ENCODE assay signal across 22 cellular contexts in the genomic region with DNA sequence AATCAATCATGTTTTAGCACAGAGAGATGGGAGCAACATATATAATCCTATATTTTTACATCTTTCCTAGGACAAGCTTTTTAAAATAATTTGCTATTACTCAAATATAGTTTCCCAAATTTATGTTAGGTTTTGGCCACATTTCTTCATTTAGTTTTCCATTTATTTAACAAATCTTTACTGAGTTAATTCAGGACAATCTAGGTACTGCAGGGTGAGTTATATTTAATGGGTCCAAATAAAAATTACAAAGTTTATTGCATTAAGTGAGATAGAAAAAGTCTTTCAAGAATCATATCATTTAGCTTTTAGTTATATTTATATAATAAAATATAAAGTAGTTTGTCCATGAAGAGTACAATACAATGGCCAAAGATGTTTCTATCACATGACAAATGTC.
DNase-seq lines count a peak whose midpoint lies in the region; ATAC-seq and TF ChIP-seq lines count a peak whose summit lies in the region.
"Had no signal": no experiment of that assay in that cellular context is flagged by ENCODE, and none has a peak within 500 bp of the region (broad histone marks: within the 10 kb centered on the region; RNA-seq: fewer than 3 reads in every experiment).

No MANE protein-coding gene starts in this region.

- H3K4me3 Mint-ChIP-seq in chondrocyte (ENCODE audit: unreplicated experiment) = no peak overlapping the region
- H3K4me3 Mint-ChIP-seq in mesothelial cell of epicardium = no peak overlapping the region
- no peak overlapping the region for H3K4me3 Mint-ChIP-seq in type B pancreatic cell
- H3K4me3 Mint-ChIP-seq in HFFc6 = no peak overlapping the region
- H3K4me3 Mint-ChIP-seq: CD14-positive monocyte; CD4-positive, alpha-beta T cell; CD8-positive, alpha-beta memory T cell had no signal

- H3K4me3 ChIP-seq in fibroblast of the aortic adventitia (ENCODE audit: low read depth, low read length) = no peak overlapping the region
- H3K4me3 ChIP-seq: A549; BLaER1 treated with 17β-estradiol and CSF1 and Interleukin-3, amounts not matched to agents 10 nM and 100 nM; GM12878; HAP-1 had no signal

- no peaks in the 10 kb centered on the region for H3K36me3 Mint-ChIP-seq in chondrocyte (ENCODE audit: low read depth)
- no peaks in the 10 kb centered on the region for H3K36me3 Mint-ChIP-seq in mesothelial cell of epicardium
- H3K36me3 Mint-ChIP-seq in type B pancreatic cell = no peaks in the 10 kb centered on the region
- 0 out of 2 replicates have a peak, but pooled peaks cover 4% of the 10 kb centered on the region for H3K36me3 Mint-ChIP-seq in HFFc6 (ENCODE audit: low read depth)
- H3K36me3 Mint-ChIP-seq in activated naive CD4-positive, alpha-beta T cell treated with anti-CD3 and anti-CD28 coated beads, Interleukin-2, amount 50 U/mL, for 72 hours = no peaks in the 10 kb centered on the region
- H3K36me3 Mint-ChIP-seq: CD14-positive monocyte; CD8-positive, alpha-beta memory T cell had no signal

- H3K9me3 Mint-ChIP-seq in chondrocyte (ENCODE audit: low read depth) = no peaks in the 10 kb centered on the region
- H3K9me3 Mint-ChIP-seq in mesothelial cell of epicardium = peaks cover 4% of the 10 kb centered on the region
- peaks cover 4% of the 10 kb centered on the region for H3K9me3 Mint-ChIP-seq in type B pancreatic cell
- H3K9me3 Mint-ChIP-seq in HFFc6 = peaks cover 22% of the 10 kb centered on the region
- peaks cover 19 to 20% of the 10 kb centered on the region in 2 donors for H3K9me3 Mint-ChIP-seq in activated naive CD4-positive, alpha-beta T cell treated with anti-CD3 and anti-CD28 coated beads, Interleukin-2, amount 50 U/mL, for 72 hours

- DNase-seq in chondrocyte (ENCODE audit: low spot score) = no peak
- DNase-seq in fibroblast of the aortic adventitia (ENCODE audit: low read depth) = no peak
- DNase-seq in mesothelial cell of epicardium (ENCODE audit: low spot score in 2 of 2, unreplicated experiment in 2 of 2) = no peak
- DNase-seq in type B pancreatic cell (ENCODE audit: extremely low spot score, unreplicated experiment) = no peak
- no peak for DNase-seq in SHP77 (lab: John Stamatoyannopoulos, UW)
- no peak for DNase-seq in HFFc6
- DNase-seq in activated naive CD4-positive, alpha-beta T cell treated with anti-CD3 and anti-CD28 coated beads, Interleukin-2, amount 50 U/mL, for 72 hours (ENCODE audit: low spot score in 2 of 2) = no peak
- DNase-seq: 8988T; ACHN; AML-193; BE2C; CD4-positive, alpha-beta T cell; CD8-positive, alpha-beta memory T cell; DMS 273 treated with DMSO at 0.1 percent for 48 hours; DMS79; GDM1; GOT3 had no signal

- H3K4me1 Mint-ChIP-seq in chondrocyte (ENCODE audit: low read depth) = no peaks in the 10 kb centered on the region
- no peaks in the 10 kb centered on the region for H3K4me1 Mint-ChIP-seq in mesothelial cell of epicardium
- H3K4me1 Mint-ChIP-seq in type B pancreatic cell (ENCODE audit: unreplicated experiment) = no peaks in the 10 kb centered on the region
- no peaks in the 10 kb centered on the region for H3K4me1 Mint-ChIP-seq in HFFc6 (ENCODE audit: low read depth)
- H3K4me1 Mint-ChIP-seq: CD14-positive monocyte; CD8-positive, alpha-beta memory T cell had no signal

- no peak for ATAC-seq in activated naive CD4-positive, alpha-beta T cell treated with anti-CD3 and anti-CD28 coated beads, Interleukin-2, amount 50 U/mL, for 72 hours
- ATAC-seq: A549, GM12878 had no signal

- no peak overlapping the region for H3K27ac Mint-ChIP-seq in chondrocyte (ENCODE audit: unreplicated experiment)
- H3K27ac Mint-ChIP-seq in mesothelial cell of epicardium = no peak overlapping the region
- no peak overlapping the region for H3K27ac Mint-ChIP-seq in type B pancreatic cell
- no peak overlapping the region for H3K27ac Mint-ChIP-seq in HFFc6
- H3K27ac Mint-ChIP-seq in activated naive CD4-positive, alpha-beta T cell treated with anti-CD3 and anti-CD28 coated beads, Interleukin-2, amount 50 U/mL, for 72 hours = no peak overlapping the region
- H3K27ac Mint-ChIP-seq: CD14-positive monocyte; CD4-positive, alpha-beta T cell; CD8-positive, alpha-beta memory T cell had no signal

- TF ChIP-seq CTCF in chondrocyte (IDR thresholded peaks at IDR 0.05) (peak; percentile 31), fibroblast of the aortic adventitia (IDR thresholded peaks at IDR 0.05; ENCODE audit: insufficient read depth, low read length) (peak; percentile 12), mesothelial cell of epicardium (IDR thresholded peaks at IDR 0.05; ENCODE audit: unreplicated experiment) (peak; percentile 61), type B pancreatic cell (conservative IDR thresholded peaks at IDR 0.05) (peak; percentile 64), HFFc6 (IDR thresholded peaks at IDR 0.05) (no peak; the same call in 1 of the 2 replicates)

- H3K27me3 Mint-ChIP-seq in chondrocyte (ENCODE audit: low read depth) (peaks cover 2% of the 10 kb centered on the region), mesothelial cell of epicardium (ENCODE audit: low read depth) (peaks cover 6% of the 10 kb centered on the region), type B pancreatic cell (no peaks in the 10 kb centered on the region), HFFc6 (ENCODE audit: insufficient read depth) (no peaks in the 10 kb centered on the region; the same call in 1 of the 2 replicates)
- H3K27me3 Mint-ChIP-seq: CD4-positive, alpha-beta T cell; CD8-positive, alpha-beta memory T cell had no signal
